Comparison of ENCODE assay signal across 1 cellular context in genomic region chr1:3479511-3480368, GRCh38.
A peak's percentile ranks its signal among the peaks of the same experiment; 100 is the strongest.
TF ChIP-seq lines count a peak whose summit lies in the region.

No MANE protein-coding gene starts in this region.

TF ChIP-seq in HepG2, 621 proteins besides CTCF, POLR2A, EP300 and RAD21 (continued from another document):
- no peak for TF ChIP-seq BHLHE40 (IDR thresholded peaks at IDR 0.05; ENCODE audit: low read length)
- 0 out of 2 replicates have a peak, but pooled peaks have one; percentile 3 for TF ChIP-seq POLR2G (IDR thresholded peaks at IDR 0.05; ENCODE audit: low read depth, low read length)
- TF ChIP-seq MAX (IDR thresholded peaks at IDR 0.05): peak; percentile 56; the same call in 1 of the 2 replicates
- no peak for TF ChIP-seq ZBTB40 (IDR thresholded peaks at IDR 0.05)
- 0 out of 2 replicates have a peak, but pooled peaks have one; percentile 31 for TF ChIP-seq ZBTB40 (CRISPR knock-in tag; IDR thresholded peaks at IDR 0.05)
- 0 out of 2 replicates have a peak, but pooled peaks have one; percentile 5 for TF ChIP-seq RARA (CRISPR knock-in tag; IDR thresholded peaks at IDR 0.05)
- TF ChIP-seq ZNF431 (CRISPR knock-in tag; IDR thresholded peaks at IDR 0.05; ENCODE audit: borderline replicate concordance, low read depth): 0 out of 2 replicates have a peak, but pooled peaks have one; percentile 17
- peak; percentile 85 for TF ChIP-seq AGO2 (optimal IDR thresholded peaks at IDR 0.05; ENCODE audit: low read depth, low read length)
- peak; percentile 52; the same call in 1 of the 2 replicates for TF ChIP-seq RBFOX2 (IDR thresholded peaks at IDR 0.05; ENCODE audit: low read depth, low read length)
- 0 out of 2 replicates have a peak, but pooled peaks have one; percentile 44 for TF ChIP-seq NCOR1 (IDR thresholded peaks at IDR 0.05; ENCODE audit: borderline replicate concordance, low read length)
- TF ChIP-seq FLYWCH1 (CRISPR knock-in tag; IDR thresholded peaks at IDR 0.05): no peak
- no peak for TF ChIP-seq RBAK (CRISPR knock-in tag; IDR thresholded peaks at IDR 0.05)
- TF ChIP-seq ZNF274 (CRISPR knock-in tag; IDR thresholded peaks at IDR 0.05): 0 out of 2 replicates have a peak, but pooled peaks have one; percentile 22
- no peak for TF ChIP-seq HOXD1 (CRISPR knock-in tag; IDR thresholded peaks at IDR 0.05)
- no peak for TF ChIP-seq ZNF234 (CRISPR knock-in tag; conservative IDR thresholded peaks at IDR 0.05)
- TF ChIP-seq ZNF513 (CRISPR knock-in tag; conservative IDR thresholded peaks at IDR 0.05): no peak
- 0 out of 2 replicates have a peak, but pooled peaks have one; percentile 11 for TF ChIP-seq ZNF737 (CRISPR knock-in tag; IDR thresholded peaks at IDR 0.05; ENCODE audit: borderline replicate concordance)
- peak; percentile 59 for TF ChIP-seq MNT (IDR thresholded peaks at IDR 0.05)
- no peak for TF ChIP-seq ZFAT (CRISPR knock-in tag; conservative IDR thresholded peaks at IDR 0.05)
- 0 out of 2 replicates have a peak, but pooled peaks have one; percentile 35 for TF ChIP-seq TFDP2 (CRISPR knock-in tag; IDR thresholded peaks at IDR 0.05)
- TF ChIP-seq SNAPC5 (CRISPR knock-in tag; IDR thresholded peaks at IDR 0.05; ENCODE audit: borderline replicate concordance): no peak
- TF ChIP-seq AGO1 (IDR thresholded peaks at IDR 0.05; ENCODE audit: low read depth, low read length, poor library complexity, severe bottlenecking): peak; percentile 56
- 0 out of 2 replicates have a peak, but pooled peaks have one; percentile 20 for TF ChIP-seq ZNF501 (CRISPR knock-in tag; IDR thresholded peaks at IDR 0.05)
- TF ChIP-seq SRSF4 (IDR thresholded peaks at IDR 0.05; ENCODE audit: low read depth, low read length, poor library complexity, severe bottlenecking): no peak
- no peak for TF ChIP-seq ZKSCAN1 (IDR thresholded peaks at IDR 0.05; ENCODE audit: low read length)
- no peak for TF ChIP-seq NFE2 (CRISPR knock-in tag; IDR thresholded peaks at IDR 0.05)
- TF ChIP-seq RNF2 (conservative IDR thresholded peaks at IDR 0.05; ENCODE audit: low read depth): 0 out of 2 replicates have a peak, but pooled peaks have one; percentile 43
- no peak for TF ChIP-seq HNF4G (IDR thresholded peaks at IDR 0.05; ENCODE audit: borderline replicate concordance, low read depth, low read length)
- TF ChIP-seq HNF4G (CRISPR knock-in tag; IDR thresholded peaks at IDR 0.05; ENCODE audit: borderline replicate concordance, low read depth): no peak
